In genomic region chr1:211889307-211890090, GRCh38 we compare ENCODE assay signal across 1 cellular context.
TF ChIP-seq lines count a peak whose summit lies in the region.

No MANE protein-coding gene starts in this region.

TF ChIP-seq in K562, 482 proteins besides CTCF, POLR2A, EP300 and RAD21:
- peak; percentile 58; the same call in 1 of the 2 replicates for TF ChIP-seq ZBTB33 (CRISPR knock-in tag; IDR thresholded peaks at IDR 0.05)
TF ChIP-seq in K562: peak in this region for 1; not testable (repeated sequence) for 481.
